25 cellular contexts compared by ENCODE assay signal in the genomic region with DNA sequence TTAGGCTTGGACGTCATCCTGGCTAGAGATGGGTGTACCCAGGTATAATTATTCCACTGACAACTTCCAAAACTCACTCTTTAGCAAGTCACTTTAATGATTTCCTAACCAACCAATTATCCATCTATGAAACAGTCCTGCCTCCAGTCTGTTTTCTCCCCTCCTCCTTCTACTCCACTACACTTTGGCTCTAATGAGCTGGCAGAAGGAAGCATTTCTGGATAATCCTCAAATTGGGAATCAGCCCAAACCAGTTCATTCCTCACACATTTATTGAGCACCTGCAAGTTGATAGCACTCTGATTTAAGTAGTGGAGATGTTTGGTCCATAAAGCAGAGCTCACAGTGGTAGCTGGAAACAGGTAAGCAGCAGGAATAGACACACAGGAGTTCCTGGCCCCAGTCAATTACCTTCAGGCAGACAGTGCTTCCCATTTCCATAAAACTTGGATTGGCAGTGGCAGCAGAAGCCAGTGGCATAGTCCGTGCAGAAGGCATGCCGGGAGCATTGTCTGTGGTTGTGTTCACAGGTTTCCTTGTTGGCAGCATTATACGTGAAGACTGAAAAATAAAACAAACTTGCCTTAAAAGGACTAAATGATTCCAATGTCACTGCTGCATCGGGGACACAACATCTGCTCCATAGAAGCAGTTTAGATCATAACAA. TPM values are rescaled to one million over a fixed set of nuclear protein-coding genes. Genes with fewer than 3 reads are reported as not detected.
DNase-seq lines count a peak whose midpoint lies in the region; TF ChIP-seq lines count a peak whose summit lies in the region.
"Had no signal": no experiment of that assay in that cellular context is flagged by ENCODE, and none has a peak within 500 bp of the region (broad histone marks: within the 10 kb centered on the region; RNA-seq: fewer than 3 reads in every experiment).

No MANE protein-coding gene starts in this region.

- H3K27ac Mint-ChIP-seq in HFFc6: peak overlapping the region; percentile 36; the same call in 1 of the 2 replicates
- H3K27ac Mint-ChIP-seq in activated T-helper 2 cell treated with anti-CD3 and anti-CD28 coated beads, Interferon-gamma antibody, Interleukin-2, Interleukin-4, amounts not matched to agents 10 μg/mL and 5 μg/mL and 100 μg/mL, durations not matched to agents 14 hours and 24 hours and 36 hours: no peak overlapping the region
- H3K27ac Mint-ChIP-seq: activated naive CD4-positive, alpha-beta T cell treated with anti-CD3 and anti-CD28 coated beads for 36 hours; effector memory CD8-positive, alpha-beta T cell; memory B cell; stimulated activated naive CD8-positive, alpha-beta T cell treated with anti-CD3 and anti-CD28 coated beads, Interleukin-15, Interleukin-2, amounts not matched to agents 100 ng/mL and 50 ng/mL, for 24 hours had no signal

- H3K4me1 Mint-ChIP-seq in HFFc6 (ENCODE audit: low read depth): peaks cover 51% of the 10 kb centered on the region
- peaks cover 18% of the 10 kb centered on the region for H3K4me1 Mint-ChIP-seq in activated T-helper 2 cell treated with anti-CD3 and anti-CD28 coated beads, Interferon-gamma antibody, Interleukin-2, Interleukin-4, amounts not matched to agents 10 μg/mL and 5 μg/mL and 100 μg/mL, durations not matched to agents 14 hours and 24 hours and 36 hours (ENCODE audit: low read depth)

- intact Hi-C loops in esophagus squamous epithelium (cut with DNase I): no loop called here
- intact Hi-C loops in sigmoid colon (cut with DNase I): loop anchor here (2.0 to 5.0 kb wide), 2 partner anchors 26 to 35 kb away; partner anchors contain the start of gene NID2
- intact Hi-C loops in activated T-helper 2 cell treated with anti-CD3 and anti-CD28 coated beads, Interferon-gamma antibody, Interleukin-2, Interleukin-4, amounts not matched to agents 10 μg/mL and 5 μg/mL and 100 μg/mL, durations not matched to agents 14 hours and 24 hours and 36 hours (cut with micrococcal nuclease): no loop called here

- no peaks in the 10 kb centered on the region for H3K9me3 Mint-ChIP-seq in HFFc6
- H3K9me3 Mint-ChIP-seq in activated T-helper 2 cell treated with anti-CD3 and anti-CD28 coated beads, Interferon-gamma antibody, Interleukin-2, Interleukin-4, amounts not matched to agents 10 μg/mL and 5 μg/mL and 100 μg/mL, durations not matched to agents 14 hours and 24 hours and 36 hours: no peaks in the 10 kb centered on the region
- H3K9me3 Mint-ChIP-seq: activated naive CD4-positive, alpha-beta T cell treated with anti-CD3 and anti-CD28 coated beads for 36 hours; activated T-cell treated with anti-CD3 and anti-CD28 coated beads, Interleukin-2, amount 50 U/mL, for 4 hours; effector memory CD8-positive, alpha-beta T cell; memory B cell; stimulated activated naive CD8-positive, alpha-beta T cell treated with anti-CD3 and anti-CD28 coated beads, Interleukin-15, Interleukin-2, amounts not matched to agents 100 ng/mL and 50 ng/mL, for 24 hours had no signal

- peak overlapping the region; percentile 9; the same call in 1 of the 2 replicates for H3K4me3 Mint-ChIP-seq in HFFc6
- H3K4me3 Mint-ChIP-seq in activated T-helper 2 cell treated with anti-CD3 and anti-CD28 coated beads, Interferon-gamma antibody, Interleukin-2, Interleukin-4, amounts not matched to agents 10 μg/mL and 5 μg/mL and 100 μg/mL, durations not matched to agents 14 hours and 24 hours and 36 hours (ENCODE audit: low read depth): no peak overlapping the region
- H3K4me3 Mint-ChIP-seq: activated naive CD4-positive, alpha-beta T cell treated with anti-CD3 and anti-CD28 coated beads for 36 hours; activated T-cell treated with anti-CD3 and anti-CD28 coated beads, Interleukin-2, amount 50 U/mL, for 4 hours; effector memory CD8-positive, alpha-beta T cell; memory B cell; stimulated activated naive CD8-positive, alpha-beta T cell treated with anti-CD3 and anti-CD28 coated beads, Interleukin-15, Interleukin-2, amounts not matched to agents 100 ng/mL and 50 ng/mL, for 24 hours had no signal

- no peaks in the 10 kb centered on the region for H3K9me3 ChIP-seq in esophagus squamous epithelium
- H3K9me3 ChIP-seq in sigmoid colon: no peaks in the 10 kb centered on the region
- H3K9me3 ChIP-seq: upper lobe of left lung had no signal

- no peak for TF ChIP-seq POLR2A in esophagus squamous epithelium (IDR thresholded peaks at IDR 0.05)
- no peak for TF ChIP-seq POLR2A in sigmoid colon (IDR thresholded peaks at IDR 0.05)

- H3K4me3 ChIP-seq in esophagus squamous epithelium (peak overlapping the region in 1 of 4 donors; percentile 19), sigmoid colon (no peak overlapping the region)
- H3K4me3 ChIP-seq: upper lobe of left lung had no signal

- TF ChIP-seq EP300 in sigmoid colon (IDR thresholded peaks at IDR 0.05): no peak

- H3K36me3 Mint-ChIP-seq in HFFc6 (ENCODE audit: low read depth): peaks cover 47% of the 10 kb centered on the region
- no peaks in the 10 kb centered on the region for H3K36me3 Mint-ChIP-seq in activated T-helper 2 cell treated with anti-CD3 and anti-CD28 coated beads, Interferon-gamma antibody, Interleukin-2, Interleukin-4, amounts not matched to agents 10 μg/mL and 5 μg/mL and 100 μg/mL, durations not matched to agents 14 hours and 24 hours and 36 hours (ENCODE audit: low read depth)
- H3K36me3 Mint-ChIP-seq: memory B cell had no signal

- H3K27me3 ChIP-seq in esophagus squamous epithelium: no peaks in the 10 kb centered on the region
- H3K27me3 ChIP-seq in sigmoid colon: no peaks in the 10 kb centered on the region
- H3K27me3 ChIP-seq: upper lobe of left lung had no signal

- 23 to 40% methylated on average over 5 of the region's 5 CpGs for WGBS in esophagus squamous epithelium, 2 donors
- 36 to 64% methylated on average over 5 of the region's 5 CpGs for WGBS in sigmoid colon, 2 donors

- H3K27ac ChIP-seq in esophagus squamous epithelium: peak overlapping the region in 3 of 4 donors; percentile 22 to 69 (median 61)
- peak overlapping the region in 3 of 4 donors; percentile 12 to 85 (median 42) for H3K27ac ChIP-seq in sigmoid colon
- H3K27ac ChIP-seq: WERI-Rb-1 had no signal

- TF ChIP-seq CTCF in HFFc6 (IDR thresholded peaks at IDR 0.05) (no peak), esophagus squamous epithelium (IDR thresholded peaks at IDR 0.05) (no peak), sigmoid colon (IDR thresholded peaks at IDR 0.05) (no peak)

- H3K27me3 Mint-ChIP-seq in HFFc6 (ENCODE audit: insufficient read depth): peaks cover 1% of the 10 kb centered on the region; the same call in 1 of the 2 replicates
- H3K27me3 Mint-ChIP-seq in activated T-helper 2 cell treated with anti-CD3 and anti-CD28 coated beads, Interferon-gamma antibody, Interleukin-2, Interleukin-4, amounts not matched to agents 10 μg/mL and 5 μg/mL and 100 μg/mL, durations not matched to agents 14 hours and 24 hours and 36 hours (ENCODE audit: low read depth): peaks cover 6% of the 10 kb centered on the region

- H3K4me1 ChIP-seq in esophagus squamous epithelium (peaks cover 0 to 47% (median 25%) of the 10 kb centered on the region in 3 donors), sigmoid colon (peaks cover 0 to 55% (median 51%) of the 10 kb centered on the region in 4 donors)

- H3K36me3 ChIP-seq in esophagus squamous epithelium (peaks cover 0 to 15% (median 0%) of the 10 kb centered on the region in 3 donors), sigmoid colon (peaks cover 3 to 49% (median 18%) of the 10 kb centered on the region in 4 donors)
- H3K36me3 ChIP-seq: upper lobe of left lung, WERI-Rb-1 had no signal

- DNase-seq in HFFc6 (no peak), NCI-H524 (lab: John Stamatoyannopoulos, UW) (peak; percentile 33 to 69), esophagus squamous epithelium (lab: John Stamatoyannopoulos, UW) (no peak), sigmoid colon (no peak), NCI-H774 (lab: John Stamatoyannopoulos, UW) (no peak), NCI-H2029 (lab: John Stamatoyannopoulos, UW) (no peak)
- no peak for DNase-seq in activated T-helper 2 cell treated with anti-CD3 and anti-CD28 coated beads, Interferon-gamma antibody, Interleukin-2, Interleukin-4, amounts not matched to agents 10 μg/mL and 5 μg/mL and 100 μg/mL, durations not matched to agents 14 hours and 24 hours and 36 hours (ENCODE audit: low spot score)
- DNase-seq: activated CD4-positive, alpha-beta T cell treated with anti-CD3 and anti-CD28 coated beads, Interleukin-2, amount 50 U/mL, for 1 hour; activated naive CD4-positive, alpha-beta T cell treated with anti-CD3 and anti-CD28 coated beads for 36 hours; activated T-cell treated with anti-CD3 and anti-CD28 coated beads, Interleukin-2, amount 50 U/mL, for 4 hours; amniotic stem cell; COR-L47; cortex of kidney; DMS53; effector memory CD8-positive, alpha-beta T cell; erythroblast; foreskin melanocyte; H7; NCI-H1092 treated with DMSO at 0.1 percent for 48 hours; NCI-H2029 treated with DMSO at 0.1 percent for 48 hours; SIG-M5; upper lobe of left lung; WERI-Rb-1 had no signal

RNA-seq across cellular contexts. Expression of gene NID2, which starts 26.4 kb away (rescaled TPM):
- total RNA-seq in HFFc6 (2021; fragmentation: NEBNext Ultra II Directional; extraction: Animal tissue kit (Norgen Biotek cat#: 25700)): 100 to 1,000 TPM in 5 of 6 experiments, 10 to 100 TPM in 1; 97.3 to 125 (median 113) TPM
- total RNA-seq in esophagus squamous epithelium (10 to 100 TPM in 1 of 4 donors, 1 to 10 TPM in 2, under 1 TPM in 1; 0.91 to 12.2 (median 3.2) TPM), sigmoid colon (10 to 100 TPM; 26.4 to 52.9 (median 29.9) TPM)
- 1 to 10 TPM in 2 of 3 donors, under 1 TPM in 1; 0.46 to 9.0 (median 4.8) TPM for polyA plus RNA-seq in sigmoid colon
- 0.14 and 0.37 TPM in 2 replicates for total RNA-seq in activated T-helper 2 cell treated with anti-CD3 and anti-CD28 coated beads, Interferon-gamma antibody, Interleukin-2, Interleukin-4, amounts not matched to agents 10 μg/mL and 5 μg/mL and 100 μg/mL, durations not matched to agents 14 hours and 24 hours and 36 hours
- total RNA-seq: activated naive CD4-positive, alpha-beta T cell treated with anti-CD3 and anti-CD28 coated beads for 36 hours had no signal

RNA-seq across cellular contexts. Expression of gene RTRAF, which starts 53.2 kb away (rescaled TPM):
- total RNA-seq in HFFc6 (2021; fragmentation: NEBNext Ultra II Directional; extraction: Animal tissue kit (Norgen Biotek cat#: 25700)): 100 to 1,000 TPM; 161 to 181 (median 179) TPM
- total RNA-seq in esophagus squamous epithelium (10 to 100 TPM; 20.2 to 58.7 (median 51.9) TPM), sigmoid colon (10 to 100 TPM; 33.5 to 76.0 (median 53.7) TPM)
- polyA plus RNA-seq in sigmoid colon: 100 to 1,000 TPM; 108 to 152 (median 141) TPM
- total RNA-seq in activated T-helper 2 cell treated with anti-CD3 and anti-CD28 coated beads, Interferon-gamma antibody, Interleukin-2, Interleukin-4, amounts not matched to agents 10 μg/mL and 5 μg/mL and 100 μg/mL, durations not matched to agents 14 hours and 24 hours and 36 hours: 192 and 212 TPM in 2 replicates

Comparison
In these comparisons a context has a peak if more than half of its experiments do, and no peak if none do; other contexts are left out.
1. DNase-seq: peak in NCI-H524 (2 of 2); none in HFFc6 (single experiment), esophagus squamous epithelium (single experiment), sigmoid colon (single experiment), activated T-helper 2 cell treated with anti-CD3 and anti-CD28 coated beads, Interferon-gamma antibody, Interleukin-2, Interleukin-4, amounts not matched to agents 10 μg/mL and 5 μg/mL and 100 μg/mL, durations not matched to agents 14 hours and 24 hours and 36 hours (single experiment), NCI-H774 (single experiment) and NCI-H2029 (single experiment).